In the genomic region with DNA sequence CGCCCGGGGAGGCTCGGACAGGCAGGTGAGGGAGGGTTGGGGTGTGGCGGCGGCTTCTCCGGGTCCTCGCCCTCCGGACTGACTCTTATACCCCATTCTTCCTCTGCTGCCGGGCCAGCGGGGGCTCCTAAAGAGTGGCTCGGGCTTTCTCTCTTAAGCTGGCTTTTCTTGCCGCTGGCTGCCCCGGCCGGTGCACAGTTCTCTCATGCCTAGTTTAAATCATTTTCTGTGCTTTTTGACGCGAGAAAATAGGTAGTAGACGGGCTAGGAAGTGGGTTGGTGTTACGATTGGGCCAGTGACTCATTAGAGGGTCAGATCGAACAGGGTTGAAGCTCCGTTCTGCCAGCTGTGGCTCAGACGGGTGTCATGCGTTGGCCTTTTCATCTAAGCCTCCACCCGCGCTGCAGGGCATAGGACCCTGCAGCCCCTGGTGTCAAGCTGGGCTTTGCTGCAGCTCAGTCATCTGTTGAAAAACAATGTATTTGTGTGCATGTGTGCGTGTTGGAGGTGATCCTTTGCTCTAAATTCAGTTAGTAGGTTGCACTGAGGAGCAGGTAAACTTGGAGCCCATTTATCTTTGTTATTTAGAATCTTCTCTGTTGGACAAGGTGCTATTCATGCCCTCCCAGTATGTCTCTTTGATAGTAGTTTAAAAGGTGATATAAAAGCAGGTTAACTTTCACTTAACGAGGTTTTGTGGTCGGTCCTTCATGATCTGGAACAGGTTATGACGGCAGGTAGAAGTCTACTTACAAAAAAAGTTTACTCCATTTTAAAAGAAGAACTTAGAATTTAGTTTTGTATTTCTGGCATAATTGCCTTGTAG, we compare ENCODE assay signal across 8 cellular contexts. TPM values are rescaled to one million over a fixed set of nuclear protein-coding genes. Genes with fewer than 3 reads are reported as not detected.
DNase-seq lines count a peak whose midpoint lies in the region; ATAC-seq, FAIRE-seq and TF ChIP-seq lines count a peak whose summit lies in the region.

No MANE protein-coding gene starts in this region.

- H3K9ac ChIP-seq in endothelial cell of umbilical vein (replicated peaks; ENCODE audit: extremely low read depth, insufficient read depth, low read length) (peak overlapping the region; percentile 88), mucosa of rectum (ENCODE audit: low read depth in 1 of 2, low read length in 2 of 2) (peak overlapping the region; percentile 75 to 89)

- no peaks in the 10 kb centered on the region for H3K27me3 Mint-ChIP-seq in activated CD8-positive, alpha-beta memory T cell treated with anti-CD3 and anti-CD28 coated beads, Interleukin-2, amount 10 ng/mL, durations not matched to agents 7 days and 5 days

- TF ChIP-seq CTCF in endothelial cell of umbilical vein (IDR thresholded peaks at IDR 0.05; ENCODE audit: extremely low read depth in 1 of 2, insufficient read depth in 1 of 2, low read depth in 1 of 2, low read length in 2 of 2): peak in 1 of 2 donors; percentile 14

- H3K4me1 Mint-ChIP-seq in activated CD8-positive, alpha-beta memory T cell treated with anti-CD3 and anti-CD28 coated beads, Interleukin-2, amount 10 ng/mL, durations not matched to agents 7 days and 5 days: peaks cover 25% of the 10 kb centered on the region

- FAIRE-seq in endothelial cell of umbilical vein (lab: Jason Lieb, UNC): peak; percentile 62

- DNase-seq in SIG-M5 treated with dmso at 0.1 percent for 504 hours (lab: John Stamatoyannopoulos, UW; ENCODE audit: unreplicated experiment) (peak; percentile 67), SIG-M5 (lab: John Stamatoyannopoulos, UW) (no peak), NCI-H510A (lab: John Stamatoyannopoulos, UW) (peak; percentile 44), endothelial cell of umbilical vein (ENCODE audit: low read depth, low spot score) (peak; percentile 64)
- peak; percentile 74 for DNase-seq in activated CD8-positive, alpha-beta memory T cell treated with anti-CD3 and anti-CD28 coated beads, Interleukin-2, amount 10 ng/mL, durations not matched to agents 7 days and 5 days
- DNase-seq in stimulated activated CD8-positive, alpha-beta memory T cell treated with anti-CD3 and anti-CD28 coated beads, Interleukin-7, amount 100 ng/mL, for 1 hour (ENCODE audit: low read depth in 2 of 2): peak; percentile 10 to 14

- H3K4me2 ChIP-seq in endothelial cell of umbilical vein (ENCODE audit: insufficient read depth, low read length): peak overlapping the region; percentile 91

- H3K27me3 ChIP-seq in endothelial cell of umbilical vein (ENCODE audit: control insufficient read depth in 2 of 2, insufficient read depth in 2 of 2, low read length in 2 of 2): no peaks in the 10 kb centered on the region
- H3K27me3 ChIP-seq in mucosa of rectum (ENCODE audit: control insufficient read depth in 2 of 2, insufficient read depth in 2 of 2, low read length in 2 of 2): no peaks in the 10 kb centered on the region

- no peak for TF ChIP-seq POLR2A in endothelial cell of umbilical vein (IDR thresholded peaks at IDR 0.05; ENCODE audit: low read depth, low read length)

- peak overlapping the region; percentile 88 for H3K27ac Mint-ChIP-seq in activated CD8-positive, alpha-beta memory T cell treated with anti-CD3 and anti-CD28 coated beads, Interleukin-2, amount 10 ng/mL, durations not matched to agents 7 days and 5 days

- peaks cover 55% of the 10 kb centered on the region for H3K79me2 ChIP-seq in endothelial cell of umbilical vein (ENCODE audit: control insufficient read depth, insufficient read depth, low read length)

- H3K36me3 Mint-ChIP-seq in activated CD8-positive, alpha-beta memory T cell treated with anti-CD3 and anti-CD28 coated beads, Interleukin-2, amount 10 ng/mL, durations not matched to agents 7 days and 5 days: no peaks in the 10 kb centered on the region

- H3K4me3 ChIP-seq in endothelial cell of umbilical vein (replicated peaks in 1 of 3; ENCODE audit: insufficient read depth in 1 of 3, low read depth in 1 of 3, low read length in 3 of 3) (peak overlapping the region; percentile 89 to 99 (median 91)), mucosa of rectum (ENCODE audit: low read length in 2 of 2) (peak overlapping the region; percentile 77 to 97)

- ATAC-seq in HG02943 (IDR thresholded peaks at IDR 0.05; ENCODE audit: low read depth, unreplicated experiment): peak; percentile 40
- ATAC-seq in activated CD8-positive, alpha-beta memory T cell treated with anti-CD3 and anti-CD28 coated beads, Interleukin-2, amount 10 ng/mL, durations not matched to agents 7 days and 5 days: peak; percentile 32

- H3K4me1 ChIP-seq in endothelial cell of umbilical vein (ENCODE audit: control insufficient read depth, extremely low read depth, insufficient read depth, low read length) (peaks cover 24% of the 10 kb centered on the region), mucosa of rectum (ENCODE audit: control insufficient read depth in 2 of 2, insufficient read depth in 2 of 2, low read length in 2 of 2) (peaks cover 7 to 19% of the 10 kb centered on the region in 2 donors)

- H3K9me3 Mint-ChIP-seq in activated CD8-positive, alpha-beta memory T cell treated with anti-CD3 and anti-CD28 coated beads, Interleukin-2, amount 10 ng/mL, durations not matched to agents 7 days and 5 days (ENCODE audit: low read depth): no peaks in the 10 kb centered on the region

- H3K36me3 ChIP-seq in endothelial cell of umbilical vein (ENCODE audit: control insufficient read depth in 2 of 2, extremely low read depth in 1 of 2, insufficient read depth in 2 of 2, low read length in 2 of 2) (no peaks in the 10 kb centered on the region), mucosa of rectum (ENCODE audit: control insufficient read depth in 2 of 2, insufficient read depth in 2 of 2, low read length in 2 of 2) (no peaks in the 10 kb centered on the region)

- POLR2A ChIA-PET in endothelial cell of umbilical vein (lab: Charles Lee): interaction anchor here (0.6 to 1.5 kb wide), 5 partner anchors 8 to 218 kb away, joined by 3 to 6 read pairs (median 4); no protein-coding TSS in a partner anchor

- CTCF ChIA-PET in activated CD8-positive, alpha-beta memory T cell treated with anti-CD3 and anti-CD28 coated beads, Interleukin-2, amount 10 ng/mL, durations not matched to agents 7 days and 5 days (lab: Charles Lee): interaction anchor here (1.1 kb wide), 1 partner anchor 163 kb away, joined by 4 read pairs; no protein-coding TSS in a partner anchor
- CTCF ChIA-PET in endothelial cell of umbilical vein (lab: Charles Lee): interaction anchor here (0.6 to 2.8 kb wide), 18 partner anchors 10 to 208 kb away, joined by 3 to 28 read pairs (median 4); no protein-coding TSS in a partner anchor

- dilution Hi-C loops in endothelial cell of umbilical vein (cut with MboI; ENCODE audit: extremely low pct_ligation_motif_present, low sequenced_read_pairs): no loop called here

- peaks cover 6% of the 10 kb centered on the region for H4K20me1 ChIP-seq in endothelial cell of umbilical vein (replicated peaks; ENCODE audit: control insufficient read depth, extremely low read depth, insufficient read depth, low read length)

- no TSS peak for BruUV-seq in endothelial cell of umbilical vein (replicated peaks; lab: Mats Ljungman, UMichigan)

- peak overlapping the region; percentile 76 for H2AFZ ChIP-seq in endothelial cell of umbilical vein (ENCODE audit: low read depth, low read length)

- H3K27ac ChIP-seq in endothelial cell of umbilical vein (ENCODE audit: insufficient read depth, low read depth, low read length) (peak overlapping the region; percentile 97), mucosa of rectum (ENCODE audit: low read depth in 2 of 2, low read length in 2 of 2) (peak overlapping the region; percentile 93 to 99)

- H3K9me1 ChIP-seq in endothelial cell of umbilical vein (replicated peaks; ENCODE audit: control insufficient read depth, extremely low read depth, insufficient read depth, low read length): no peaks in the 10 kb centered on the region

- peak overlapping the region; percentile 84 for H3K4me3 Mint-ChIP-seq in activated CD8-positive, alpha-beta memory T cell treated with anti-CD3 and anti-CD28 coated beads, Interleukin-2, amount 10 ng/mL, durations not matched to agents 7 days and 5 days

- intact Hi-C loops in endothelial cell of umbilical vein (cut with micrococcal nuclease): loop anchor here (1.0 to 5.0 kb wide), 5 partner anchors 56 to 914 kb away; partner anchors contain the start of genes ANXA3 and MRPL1

- H3K9me3 ChIP-seq in endothelial cell of umbilical vein (replicated peaks; ENCODE audit: control insufficient read depth, insufficient read depth, low read length) (no peaks in the 10 kb centered on the region), mucosa of rectum (ENCODE audit: control insufficient read depth in 2 of 2, low read length in 2 of 2) (no peaks in the 10 kb centered on the region)

TF ChIP-seq in endothelial cell of umbilical vein, 7 proteins besides CTCF, POLR2A, EP300 and RAD21:
- TF ChIP-seq FOS (IDR thresholded peaks at IDR 0.05; ENCODE audit: borderline replicate concordance, insufficient read depth, low read length): peak; percentile 72
- TF ChIP-seq EZH2 (IDR thresholded peaks at IDR 0.05; ENCODE audit: borderline replicate concordance, low read depth, low read length, severe bottlenecking): no peak
TF ChIP-seq in endothelial cell of umbilical vein: peak in this region for 1.

RNA-seq across cellular contexts. Expression of gene BMP2K, which starts 0.8 kb away (rescaled TPM):
- 10 to 100 TPM; 17.8 to 30.5 TPM for total RNA-seq in activated CD8-positive, alpha-beta memory T cell treated with anti-CD3 and anti-CD28 coated beads, Interleukin-2, amount 10 ng/mL, durations not matched to agents 7 days and 5 days
- 37.9 and 38.9 TPM in 2 replicates for total RNA-seq in endothelial cell of umbilical vein
- polyA plus RNA-seq in endothelial cell of umbilical vein: 14.9 and 16.1 TPM in 2 replicates
- 13.1 and 16.8 TPM in 2 replicates for polyA plus RNA-seq in endothelial cell of umbilical vein (2011; cell fraction: cytosol; rRNA removed)
- 60.9 and 70.7 TPM in 2 replicates for polyA plus RNA-seq in endothelial cell of umbilical vein (2011; cell fraction: nucleus; rRNA removed)
- 15.3 and 16.1 TPM in 2 replicates for polyA plus RNA-seq in endothelial cell of umbilical vein (2012)
- polyA minus RNA-seq in endothelial cell of umbilical vein: 43.5 and 55.3 TPM in 2 replicates
- 10.2 TPM for polyA minus RNA-seq in endothelial cell of umbilical vein (2011; cell fraction: cytosol; rRNA and poly(A)+ RNA removed)
- 132 and 204 TPM in 2 replicates for polyA minus RNA-seq in endothelial cell of umbilical vein (2011; cell fraction: nucleus; rRNA and poly(A)+ RNA removed)
